8 cellular contexts compared by ENCODE assay signal in genomic region chr16:5071681-5072333, GRCh38.
DNase-seq lines count a peak whose midpoint lies in the region; ATAC-seq and TF ChIP-seq lines count a peak whose summit lies in the region.

TSS of gene ALG1 (plus strand) at chr16:5071843. CDS start at chr16:5071850, 7 bp downstream.

- POLR2A ChIA-PET in AG04449 (lab: Yijun Ruan, JAX): interaction anchor here (0.7 to 0.8 kb wide), 3 partner anchors 68 to 1209 kb away, joined by 3 read pairs; partner anchors contain the start of genes ANKS3 and DNAAF8

- DNase-seq in AG04449 (ENCODE audit: low read depth, low spot score) (no peak), NCI-H226 (peak; percentile 86), caudate nucleus (lab: John Stamatoyannopoulos, UW) (peak in 59 of 61 donors; percentile 26 to 91 (median 81)), islet precursor cell (peak; percentile 93)
- DNase-seq in activated CD4-positive, CD25-positive, alpha-beta regulatory T cell (lab: John Stamatoyannopoulos, UW): peak; percentile 61 to 82 (median 76)
- peak; percentile 80 to 86 (median 85) for DNase-seq in stimulated activated CD4-positive, alpha-beta T cell treated with anti-CD3 and anti-CD28 coated beads, Interleukin-12 subunit alpha, Interleukin-12 subunit beta, amount 100 ng/mL, for 48 hours (ENCODE audit: low read depth in 2 of 3, low spot score in 1 of 3)

- CTCF ChIA-PET in AG04449 (lab: Yijun Ruan, JAX): interaction anchor here (0.7 to 1.4 kb wide), 3 partner anchors 14 to 21 kb away, joined by 3 to 5 read pairs (median 4); no protein-coding TSS in a partner anchor

- H3K4me3 ChIP-seq in AG04449 (ENCODE audit: low read depth, low read length): peak within 1 kb of the TSS; percentile 81

- peak within 1 kb of the TSS; percentile 91 for H3K27ac ChIP-seq in caudate nucleus (ENCODE audit: low read depth, low read length)

- no peak for TF ChIP-seq CTCF in AG04449 (IDR thresholded peaks at IDR 0.05; ENCODE audit: insufficient read depth, low read length, missing control alignments)

- ATAC-seq in GM18868 (IDR thresholded peaks at IDR 0.05; ENCODE audit: unreplicated experiment) (peak; percentile 86), HG03103 (IDR thresholded peaks at IDR 0.05; ENCODE audit: low read depth, unreplicated experiment) (peak; percentile 86)
